In genomic region chr6:7085911-7086310, GRCh38 we compare ENCODE assay signal across 7 cellular contexts. TPM values are rescaled to one million over a fixed set of nuclear protein-coding genes. Genes with fewer than 3 reads are reported as not detected.
A peak's percentile ranks its signal among the peaks of the same experiment; 100 is the strongest.
DNase-seq lines count a peak whose midpoint lies in the region; ATAC-seq lines count a peak whose summit lies in the region.

No MANE protein-coding gene starts in this region.

- DNase-seq in NCI-H69 (lab: John Stamatoyannopoulos, UW), result peak; percentile 71
- DNase-seq in left cardiac atrium, result peak; percentile 49
- no peak for DNase-seq in GM19238 (ENCODE audit: insufficient read length, low spot score)

- ATAC-seq in GM18499 (IDR thresholded peaks at IDR 0.05; ENCODE audit: insufficient read depth, unreplicated experiment) (peak; percentile 28), GM21786 (IDR thresholded peaks at IDR 0.05; ENCODE audit: unreplicated experiment) (peak; percentile 40), left cardiac atrium (peak; percentile 46 to 62), HG03571 (IDR thresholded peaks at IDR 0.05; ENCODE audit: unreplicated experiment) (no peak), GM18861 (IDR thresholded peaks at IDR 0.05; ENCODE audit: unreplicated experiment) (no peak)

- intact Hi-C loops in left cardiac atrium (cut with DNase I), result no loop called here

RNA-seq across cellular contexts. Expression of gene RREB1, which starts 21.9 kb away (rescaled TPM):
- 10 to 100 TPM; 34.2 to 37.6 TPM for total RNA-seq in left cardiac atrium

Comparison
In these comparisons a context has a peak if more than half of its experiments do, and no peak if none do; other contexts are left out.
1. ATAC-seq: peak in GM18499 (single experiment), GM21786 (single experiment) and left cardiac atrium (2 of 2); none in HG03571 (single experiment) and GM18861 (single experiment).